9 cellular contexts compared by ENCODE assay signal in genomic region chr21:31446206-31446900, GRCh38.
DNase-seq lines count a peak whose midpoint lies in the region; ATAC-seq and TF ChIP-seq lines count a peak whose summit lies in the region.
"Had no signal": no experiment of that assay in that cellular context is flagged by ENCODE, and none has a peak within 500 bp of the region (broad histone marks: within the 10 kb centered on the region; RNA-seq: fewer than 3 reads in every experiment).

No MANE protein-coding gene starts in this region.

- peak overlapping the region; percentile 10 to 39 (median 35) for H3K4me3 Mint-ChIP-seq in T-cell
- H3K4me3 Mint-ChIP-seq in stimulated activated naive CD8-positive, alpha-beta T cell treated with anti-CD3 and anti-CD28 coated beads, Interleukin-15, Interleukin-2, amounts not matched to agents 100 ng/mL and 50 ng/mL, for 24 hours, result peak overlapping the region; percentile 42
- no peak overlapping the region for H3K4me3 Mint-ChIP-seq in osteocyte (ENCODE audit: unreplicated experiment)

- no peak overlapping the region for H3K4me3 ChIP-seq in WERI-Rb-1 (ENCODE audit: low read depth, low read length)

- H3K36me3 ChIP-seq in WERI-Rb-1, result no peaks in the 10 kb centered on the region

- POLR2A ChIA-PET in T-cell (lab: Charles Lee), result interaction anchor here (0.6 to 0.7 kb wide), 3 partner anchors 9 to 256 kb away, joined by 3 to 8 read pairs (median 6); no protein-coding TSS in a partner anchor

- peak overlapping the region; percentile 84 to 93 for H3K27ac Mint-ChIP-seq in T-cell
- H3K27ac Mint-ChIP-seq in activated naive CD4-positive, alpha-beta T cell treated with anti-CD3 and anti-CD28 coated beads, Interleukin-2, amount 50 U/mL, for 72 hours, result no peak overlapping the region
- H3K27ac Mint-ChIP-seq in stimulated activated naive CD8-positive, alpha-beta T cell treated with anti-CD3 and anti-CD28 coated beads, Interleukin-15, Interleukin-2, amounts not matched to agents 100 ng/mL and 50 ng/mL, for 24 hours, result peak overlapping the region; percentile 27
- no peak overlapping the region for H3K27ac Mint-ChIP-seq in osteocyte (ENCODE audit: unreplicated experiment)

- H3K36me3 Mint-ChIP-seq in T-cell (no peaks in the 10 kb centered on the region), osteocyte (ENCODE audit: unreplicated experiment) (no peaks in the 10 kb centered on the region)
- H3K36me3 Mint-ChIP-seq in activated naive CD4-positive, alpha-beta T cell treated with anti-CD3 and anti-CD28 coated beads, Interleukin-2, amount 50 U/mL, for 72 hours, result peaks cover 0 to 11% of the 10 kb centered on the region in 2 donors
- H3K36me3 Mint-ChIP-seq in stimulated activated naive CD8-positive, alpha-beta T cell treated with anti-CD3 and anti-CD28 coated beads, Interleukin-15, Interleukin-2, amounts not matched to agents 100 ng/mL and 50 ng/mL, for 24 hours (ENCODE audit: low read depth), result no peaks in the 10 kb centered on the region

- H3K27me3 ChIP-seq in WERI-Rb-1 (ENCODE audit: insufficient read depth, low read depth, severe bottlenecking), result no peaks in the 10 kb centered on the region

- no peaks in the 10 kb centered on the region for H3K9me3 Mint-ChIP-seq in T-cell
- no peaks in the 10 kb centered on the region for H3K9me3 Mint-ChIP-seq in activated naive CD4-positive, alpha-beta T cell treated with anti-CD3 and anti-CD28 coated beads, Interleukin-2, amount 50 U/mL, for 72 hours
- no peaks in the 10 kb centered on the region for H3K9me3 Mint-ChIP-seq in stimulated activated naive CD8-positive, alpha-beta T cell treated with anti-CD3 and anti-CD28 coated beads, Interleukin-15, Interleukin-2, amounts not matched to agents 100 ng/mL and 50 ng/mL, for 24 hours
- H3K9me3 Mint-ChIP-seq in osteocyte (ENCODE audit: unreplicated experiment), result no peaks in the 10 kb centered on the region

- ATAC-seq in T-cell (replicated peaks in 1 of 4) (peak; percentile 95 to 100 (median 100)), HG02884 (IDR thresholded peaks at IDR 0.05; ENCODE audit: unreplicated experiment) (no peak)
- peak; percentile 83 for ATAC-seq in activated naive CD4-positive, alpha-beta T cell treated with anti-CD3 and anti-CD28 coated beads, Interleukin-2, amount 50 U/mL, for 72 hours

- DNase-seq in activated CD4-positive, CD25-positive, alpha-beta regulatory T cell treated with anti-CD3 and anti-CD28 coated beads, Interleukin-2, amount 50 U/mL, for 16 hours (ENCODE audit: low read depth, low spot score), result peak; percentile 3
- no peak for DNase-seq in activated CD4-positive, CD25-positive, alpha-beta regulatory T cell treated with anti-CD3 and anti-CD28 coated beads, Interleukin-2, amount 50 U/mL, for 72 hours
- peak; percentile 7 to 62 (median 34) for DNase-seq in T-cell
- DNase-seq in activated naive CD4-positive, alpha-beta T cell treated with anti-CD3 and anti-CD28 coated beads, Interleukin-2, amount 50 U/mL, for 72 hours (ENCODE audit: low spot score in 2 of 2), result peak in 1 of 2 donors; percentile 23
- DNase-seq in WERI-Rb-1, result no peak
- DNase-seq in osteocyte (ENCODE audit: extremely low spot score, unreplicated experiment), result no peak
- DNase-seq: NCI-H510A had no signal

- H3K4me1 Mint-ChIP-seq in T-cell (peaks cover 49 to 52% (median 52%) of the 10 kb centered on the region in 3 donors), osteocyte (ENCODE audit: unreplicated experiment) (no peaks in the 10 kb centered on the region)
- peaks cover 52% of the 10 kb centered on the region for H3K4me1 Mint-ChIP-seq in stimulated activated naive CD8-positive, alpha-beta T cell treated with anti-CD3 and anti-CD28 coated beads, Interleukin-15, Interleukin-2, amounts not matched to agents 100 ng/mL and 50 ng/mL, for 24 hours (ENCODE audit: low read depth)

- no peak overlapping the region for H3K27ac ChIP-seq in WERI-Rb-1

- H3K27me3 Mint-ChIP-seq in T-cell, result no peaks in the 10 kb centered on the region
- H3K27me3 Mint-ChIP-seq in stimulated activated naive CD8-positive, alpha-beta T cell treated with anti-CD3 and anti-CD28 coated beads, Interleukin-15, Interleukin-2, amounts not matched to agents 100 ng/mL and 50 ng/mL, for 24 hours, result no peaks in the 10 kb centered on the region
- H3K27me3 Mint-ChIP-seq in osteocyte (ENCODE audit: unreplicated experiment), result no peaks in the 10 kb centered on the region

- CTCF ChIA-PET in T-cell (lab: Charles Lee), result interaction anchor here (0.6 to 0.7 kb wide), 3 partner anchors 179 to 833 kb away, joined by 3 to 7 read pairs (median 3); partner anchors contain the start of gene MIS18A (in 1 of the 2)

- TF ChIP-seq CTCF in WERI-Rb-1 (IDR thresholded peaks at IDR 0.05; ENCODE audit: low read depth, low read length) (no peak), osteocyte (IDR thresholded peaks at IDR 0.05) (no peak)

- no peaks in the 10 kb centered on the region for H3K9me3 ChIP-seq in WERI-Rb-1 (ENCODE audit: severe bottlenecking)

Comparison
In these comparisons a context has a peak if more than half of its experiments do, and no peak if none do; other contexts are left out.
1. DNase-seq: peak in activated CD4-positive, CD25-positive, alpha-beta regulatory T cell treated with anti-CD3 and anti-CD28 coated beads, Interleukin-2, amount 50 U/mL, for 16 hours (single experiment) and T-cell (34 of 34); none in activated CD4-positive, CD25-positive, alpha-beta regulatory T cell treated with anti-CD3 and anti-CD28 coated beads, Interleukin-2, amount 50 U/mL, for 72 hours (single experiment), WERI-Rb-1 (single experiment) and osteocyte (single experiment).
2. H3K27ac Mint-ChIP-seq: peak in T-cell (2 of 2) and stimulated activated naive CD8-positive, alpha-beta T cell treated with anti-CD3 and anti-CD28 coated beads, Interleukin-15, Interleukin-2, amounts not matched to agents 100 ng/mL and 50 ng/mL, for 24 hours (single experiment); none in activated naive CD4-positive, alpha-beta T cell treated with anti-CD3 and anti-CD28 coated beads, Interleukin-2, amount 50 U/mL, for 72 hours (0 of 2) and osteocyte (single experiment).